24 cellular contexts compared by ENCODE assay signal in genomic region chr1:48718696-48719095, GRCh38. TPM values are rescaled to one million over a fixed set of nuclear protein-coding genes. Genes with fewer than 3 reads are reported as not detected.
"Had no signal": no experiment of that assay in that cellular context is flagged by ENCODE, and none has a peak within 500 bp of the region (broad histone marks: within the 10 kb centered on the region; RNA-seq: fewer than 3 reads in every experiment).

No MANE protein-coding gene starts in this region.

- ATAC-seq: HepG2 had no signal

- H3K27me3 ChIP-seq: MG63 had no signal

- DNase-seq: IMR-90, Karpas-422, KG1, MG63, NCI-H1092, NCI-H1105 treated with DMSO at 0.1 percent for 48 hours, NCI-H1417 treated with DMSO at 0.1 percent for 48 hours, NCI-H146, NCI-H1694 treated with DMSO at 0.1 percent for 48 hours, NCI-H2029, NCI-H2081 treated with DMSO at 0.1 percent for 48 hours, NCI-H2171, NCI-H226, NCI-H446, NCI-H510A, NCI-H524 treated with DMSO at 0.1 percent for 48 hours, NCI-H774, Right ventricle myocardium superior, RPMI8226, SIG-M5, SK-N-SH had no signal

- FAIRE-seq: HepG2, RCC 7860 had no signal

- H3K4me3 ChIP-seq: MG63 had no signal

- H3K36me3 ChIP-seq: MG63 had no signal

- H3K9me3 ChIP-seq: MG63, SK-N-SH had no signal

RNA-seq across cellular contexts. Expression of gene BEND5, which starts 58.0 kb away (rescaled TPM):
- total RNA-seq: HepG2, SK-MEL-5 had no signal
